ENCODE assay signal across 14 cellular contexts in genomic region chr22:37781434-37782059, GRCh38. TPM values are rescaled to one million over a fixed set of nuclear protein-coding genes. Genes with fewer than 3 reads are reported as not detected.
A peak's percentile ranks its signal among the peaks of the same experiment; 100 is the strongest.
DNase-seq lines count a peak whose midpoint lies in the region; ATAC-seq, FAIRE-seq and TF ChIP-seq lines count a peak whose summit lies in the region.
"Had no signal": no experiment of that assay in that cellular context is flagged by ENCODE, and none has a peak within 500 bp of the region (broad histone marks: within the 10 kb centered on the region; RNA-seq: fewer than 3 reads in every experiment).

No MANE protein-coding gene starts in this region.

- 0 out of 3 replicates have a peak, but pooled peaks cover 3% of the 10 kb centered on the region for H3K36me3 Mint-ChIP-seq in GM23338 (ENCODE audit: low read depth)
- H3K36me3 Mint-ChIP-seq: CD4-positive, CD25-positive, alpha-beta regulatory T cell had no signal

- no peak overlapping the region for H3K4me2 ChIP-seq in A549
- no peak overlapping the region for H3K4me2 ChIP-seq in GM23338

- H3K27ac Mint-ChIP-seq in GM23338: no peak overlapping the region
- H3K27ac Mint-ChIP-seq: activated T-cell treated with anti-CD3 and anti-CD28 coated beads, Interleukin-2, amount 50 U/mL, for 24 hours; CD4-positive, CD25-positive, alpha-beta regulatory T cell; T-helper 2 cell treated with Interferon-gamma antibody and Interleukin-4, amounts not matched to agents 5 μg/mL and 100 μg/mL, for 36 hours had no signal

- H3K9me2 ChIP-seq in GM23338 (ENCODE audit: insufficient read depth): no peaks in the 10 kb centered on the region

- no peak for FAIRE-seq in A549 (lab: Jason Lieb, UNC)

- peak in 1 of 2 experiments; percentile 47 for DNase-seq in A549 (ENCODE audit: low read depth in 1 of 2, low spot score in 1 of 2)
- peak; percentile 66 for DNase-seq in GM23338 (ENCODE audit: low spot score)
- no peak for DNase-seq in WERI-Rb-1
- DNase-seq in foreskin keratinocyte: no peak
- no peak for DNase-seq in superior temporal gyrus (ENCODE audit: extremely low spot score)
- no peak for DNase-seq in HuH-7 (ENCODE audit: low spot score)
- no peak for DNase-seq in NCI-H1694 (lab: John Stamatoyannopoulos, UW)
- no peak for DNase-seq in activated gamma-delta T cell (lab: John Stamatoyannopoulos, UW)
- DNase-seq: activated T-cell treated with anti-CD3 and anti-CD28 coated beads, Interleukin-2, amount 50 U/mL, for 24 hours; CD4-positive, CD25-positive, alpha-beta regulatory T cell; NCI-H524 treated with DMSO at 0.1 percent for 48 hours had no signal

- H4K20me1 ChIP-seq in GM23338 (replicated peaks; ENCODE audit: insufficient read depth): no peaks in the 10 kb centered on the region

- 78% methylated on average over 9 of the region's 13 CpGs for WGBS in A549 (ENCODE audit: missing lambda C conversion rate)

- peaks cover 12% of the 10 kb centered on the region for H3K4me1 Mint-ChIP-seq in GM23338

- H3K4me3 Mint-ChIP-seq in GM23338: no peak overlapping the region
- H3K4me3 Mint-ChIP-seq: activated T-cell treated with anti-CD3 and anti-CD28 coated beads, Interleukin-2, amount 50 U/mL, for 24 hours; CD4-positive, CD25-positive, alpha-beta regulatory T cell; T-helper 2 cell treated with Interferon-gamma antibody and Interleukin-4, amounts not matched to agents 5 μg/mL and 100 μg/mL, for 36 hours had no signal

- H3F3A ChIP-seq in GM23338 (replicated peaks; ENCODE audit: low read depth): no peaks in the 10 kb centered on the region; the same call in 1 of the 2 replicates

- no peak overlapping the region for H3K4me3 ChIP-seq in A549
- no peak overlapping the region for H3K4me3 ChIP-seq in GM23338
- no peak overlapping the region for H3K4me3 ChIP-seq in WERI-Rb-1 (ENCODE audit: low read depth, low read length)

- H3K4me1 ChIP-seq in A549: peaks cover 21% of the 10 kb centered on the region
- H3K4me1 ChIP-seq in GM23338 (ENCODE audit: insufficient read depth): peaks cover 6% of the 10 kb centered on the region; the same call in 1 of the 2 replicates
- H3K4me1 ChIP-seq in foreskin keratinocyte: peaks cover 5% of the 10 kb centered on the region

- TF ChIP-seq CTCF in A549 (IDR thresholded peaks at IDR 0.05): peak; percentile 7; the same call in 1 of the 3 replicates
- TF ChIP-seq CTCF in GM23338 (conservative IDR thresholded peaks at IDR 0.05; ENCODE audit: low read depth in 2 of 2): peak; percentile 40 to 50; a peak in 3 of 4 replicates
- peak; percentile 57 for TF ChIP-seq CTCF in WERI-Rb-1 (IDR thresholded peaks at IDR 0.05; ENCODE audit: low read depth, low read length)
- TF ChIP-seq CTCF in foreskin keratinocyte (conservative IDR thresholded peaks at IDR 0.05): peak; percentile 56

- H3K9me3 ChIP-seq in A549 (no peaks in the 10 kb centered on the region), WERI-Rb-1 (ENCODE audit: severe bottlenecking) (no peaks in the 10 kb centered on the region)

- TF ChIP-seq RAD21 in A549 (conservative IDR thresholded peaks at IDR 0.05 in 1 of 2, IDR thresholded peaks at IDR 0.05 in 1 of 2): peak; percentile 17 to 33; a peak in 2 of 5 replicates

- H2AFZ ChIP-seq in GM23338: no peak overlapping the region

- H3K36me3 ChIP-seq in GM23338 (ENCODE audit: insufficient read depth) (no peaks in the 10 kb centered on the region), WERI-Rb-1 (no peaks in the 10 kb centered on the region)

- no peaks in the 10 kb centered on the region for H3K79me2 ChIP-seq in GM23338 (replicated peaks; ENCODE audit: insufficient read depth)

- TF ChIP-seq POLR2A in A549 (IDR thresholded peaks at IDR 0.05; ENCODE audit: low read length): no peak

- ATAC-seq in A549 (peak; percentile 66 to 77; a peak in 5 of 6 replicates), GM23338 (peak; percentile 74), foreskin keratinocyte (no peak)

- CTCF ChIA-PET in A549 (lab: Yijun Ruan, JAX): interaction anchor here (0.6 to 4.9 kb wide), 8 partner anchors 11 to 243 kb away, joined by 3 to 24 read pairs (median 4); no protein-coding TSS in a partner anchor

- H3K27me3 ChIP-seq in GM23338 (ENCODE audit: insufficient read depth) (peaks cover 14% of the 10 kb centered on the region; the same call in 1 of the 2 replicates), WERI-Rb-1 (ENCODE audit: insufficient read depth, low read depth, severe bottlenecking) (no peaks in the 10 kb centered on the region), foreskin keratinocyte (no peaks in the 10 kb centered on the region)

- peaks cover 9% of the 10 kb centered on the region for H3K9me3 Mint-ChIP-seq in GM23338
- H3K9me3 Mint-ChIP-seq: activated T-cell treated with anti-CD3 and anti-CD28 coated beads, Interleukin-2, amount 50 U/mL, for 24 hours; CD4-positive, CD25-positive, alpha-beta regulatory T cell; T-helper 2 cell treated with Interferon-gamma antibody and Interleukin-4, amounts not matched to agents 5 μg/mL and 100 μg/mL, for 36 hours had no signal

- peaks cover 28% of the 10 kb centered on the region for H3K27me3 Mint-ChIP-seq in GM23338 (ENCODE audit: insufficient read depth, low read depth, poor library complexity)
- H3K27me3 Mint-ChIP-seq: CD4-positive, CD25-positive, alpha-beta regulatory T cell had no signal

- TF ChIP-seq EP300 in A549 (IDR thresholded peaks at IDR 0.05): no peak

- POLR2A ChIA-PET in A549 (lab: Yijun Ruan, JAX): no interaction called here

- H3K27ac ChIP-seq in A549 (peak overlapping the region in 1 of 2 experiments; percentile 65; a peak in 3 of 6 replicates), GM23338 (ENCODE audit: low read depth) (no peak overlapping the region), WERI-Rb-1 (no peak overlapping the region), foreskin keratinocyte (no peak overlapping the region)

TF ChIP-seq in A549, 52 proteins besides CTCF, POLR2A, EP300 and RAD21 (continues in another document):
- TF ChIP-seq HOXB13 (CRISPR knock-in tag; IDR thresholded peaks at IDR 0.05; ENCODE audit: low read depth) (no peak), CHD4 (IDR thresholded peaks at IDR 0.05; ENCODE audit: borderline replicate concordance) (no peak), CBX2 (IDR thresholded peaks at IDR 0.05; ENCODE audit: borderline replicate concordance, low read depth) (no peak)
- TF ChIP-seq, protein P1, sequence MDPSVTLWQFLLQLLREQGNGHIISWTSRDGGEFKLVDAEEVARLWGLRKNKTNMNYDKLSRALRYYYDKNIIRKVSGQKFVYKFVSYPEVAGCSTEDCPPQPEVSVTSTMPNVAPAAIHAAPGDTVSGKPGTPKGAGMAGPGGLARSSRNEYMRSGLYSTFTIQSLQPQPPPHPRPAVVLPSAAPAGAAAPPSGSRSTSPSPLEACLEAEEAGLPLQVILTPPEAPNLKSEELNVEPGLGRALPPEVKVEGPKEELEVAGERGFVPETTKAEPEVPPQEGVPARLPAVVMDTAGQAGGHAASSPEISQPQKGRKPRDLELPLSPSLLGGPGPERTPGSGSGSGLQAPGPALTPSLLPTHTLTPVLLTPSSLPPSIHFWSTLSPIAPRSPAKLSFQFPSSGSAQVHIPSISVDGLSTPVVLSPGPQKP (IDR thresholded peaks at IDR 0.05; ENCODE audit: low read depth, low read length): no peak

TF ChIP-seq in GM23338, 12 proteins besides CTCF, POLR2A, EP300 and RAD21 (continues in another document):
- TF ChIP-seq JUNB (IDR thresholded peaks at IDR 0.05; ENCODE audit: unreplicated experiment): no peak
- no peak for TF ChIP-seq ZNF114 (CRISPR knock-in tag; IDR thresholded peaks at IDR 0.05)
- no peak for TF ChIP-seq ETS1 (IDR thresholded peaks at IDR 0.05)
- TF ChIP-seq STAT1 (IDR thresholded peaks at IDR 0.05; ENCODE audit: unreplicated experiment): no peak

RNA-seq across cellular contexts. Expression of gene GCAT, which starts 26.2 kb away (rescaled TPM):
- polyA plus RNA-seq in A549 (2011; rRNA removed) (1.2 and 1.3 TPM in 2 replicates), A549 (2017; fragmentation: RNase III; extraction: RNeasy Plus Mini Kit Qiagen cat#74134 plus additional on column Dnase treatment) (2.1 to 3.1 TPM (median 2.6 TPM) in 3 replicates), GM23338 (2016; fragmentation: Nextera tagmentation; extraction: Ambion mirVana) (36.8 and 39.1 TPM in 2 replicates), foreskin keratinocyte (20.8 and 22.9 TPM in 2 replicates)
- 3.2 and 4.8 TPM in 2 replicates for polyA plus RNA-seq in A549 (2012; cell fraction: cytosol; rRNA removed)
- polyA plus RNA-seq in A549 (2012; cell fraction: nucleus; rRNA removed): 5.1 and 6.7 TPM in 2 replicates
- polyA minus RNA-seq in A549 (2011; rRNA and poly(A)+ RNA removed): 2.2 and 3.6 TPM in 2 replicates
- 61.3 and 87.3 TPM in 2 replicates for total RNA-seq in GM23338 (2014; rRNA removed; shearing (Covaris generic))
- total RNA-seq in foreskin keratinocyte: 17.5 and 20.1 TPM in 2 replicates

RNA-seq across cellular contexts. Expression of gene GALR3, which starts 41.6 kb away (rescaled TPM):
- polyA plus RNA-seq in A549 (2011; rRNA removed) (not detected in 2 replicates), A549 (2017; fragmentation: RNase III; extraction: RNeasy Plus Mini Kit Qiagen cat#74134 plus additional on column Dnase treatment) (not detected in 3 replicates), GM23338 (2016; fragmentation: Nextera tagmentation; extraction: Ambion mirVana) (0.36 TPM in 1 of 2 replicates, not detected in the other), foreskin keratinocyte (not detected in 2 replicates)
- not detected in 2 replicates for polyA plus RNA-seq in A549 (2012; cell fraction: cytosol; rRNA removed)
- 0.06 TPM in 1 of 2 replicates, not detected in the other for polyA plus RNA-seq in A549 (2012; cell fraction: nucleus; rRNA removed)
- not detected in 2 replicates for polyA minus RNA-seq in A549 (2011; rRNA and poly(A)+ RNA removed)
- total RNA-seq in GM23338 (2014; rRNA removed; shearing (Covaris generic)): 0.23 and 0.63 TPM in 2 replicates
- total RNA-seq in foreskin keratinocyte: not detected in 2 replicates
- total RNA-seq: CD4-positive, CD25-positive, alpha-beta regulatory T cell; kidney epithelial cell; posterior vena cava had no signal
- polyA plus RNA-seq: CD4-positive, CD25-positive, alpha-beta regulatory T cell had no signal

Comparison
In these comparisons a context has a peak if more than half of its experiments do, and no peak if none do; other contexts are left out.
1. CTCF ChIP-seq: peak in every context shown above with its lines; median percentile 57 in WERI-Rb-1; 56 in foreskin keratinocyte; 45 in GM23338; 7 in A549.